ENCODE assay signal across 10 cellular contexts in genomic region chr5:10485142-10485795, GRCh38. TPM values are rescaled to one million over a fixed set of nuclear protein-coding genes. Genes with fewer than 3 reads are reported as not detected.
A peak's percentile ranks its signal among the peaks of the same experiment; 100 is the strongest.
DNase-seq lines count a peak whose midpoint lies in the region; TF ChIP-seq lines count a peak whose summit lies in the region.
"Had no signal": no experiment of that assay in that cellular context is flagged by ENCODE, and none has a peak within 500 bp of the region (broad histone marks: within the 10 kb centered on the region; RNA-seq: fewer than 3 reads in every experiment).

No MANE protein-coding gene starts in this region.

- peak overlapping the region; percentile 75 for H3K27ac ChIP-seq in hepatocyte
- H3K27ac ChIP-seq: 22Rv1 had no signal

- no peaks in the 10 kb centered on the region for H3K27me3 ChIP-seq in hepatocyte

- CTCF ChIA-PET in activated naive CD4-positive, alpha-beta T cell treated with anti-CD3 and anti-CD28 coated beads, Interleukin-2, amount 10 ng/mL, durations not matched to agents 7 days and 5 days (lab: Charles Lee), result no interaction called here

- H3K79me2 ChIP-seq in hepatocyte, result no peaks in the 10 kb centered on the region

- no peaks in the 10 kb centered on the region for H3K36me3 ChIP-seq in hepatocyte (replicated peaks; ENCODE audit: insufficient read depth, low read depth)

- H3K36me3 Mint-ChIP-seq in T-helper 2 cell treated with Interferon-gamma antibody and Interleukin-4, amounts not matched to agents 5 μg/mL and 100 μg/mL, for 36 hours (ENCODE audit: low read depth), result no peaks in the 10 kb centered on the region
- no peaks in the 10 kb centered on the region for H3K36me3 Mint-ChIP-seq in activated T-helper 2 cell treated with anti-CD3 and anti-CD28 coated beads, Interferon-gamma antibody, Interleukin-2, Interleukin-4, amounts not matched to agents 10 μg/mL and 5 μg/mL and 100 μg/mL, durations not matched to agents 14 hours and 24 hours and 36 hours (ENCODE audit: low read depth)
- H3K36me3 Mint-ChIP-seq in type B pancreatic cell, result no peaks in the 10 kb centered on the region
- H3K36me3 Mint-ChIP-seq in activated naive CD4-positive, alpha-beta T cell treated with anti-CD3 and anti-CD28 coated beads, Interleukin-2, amount 10 ng/mL, durations not matched to agents 7 days and 5 days, result no peaks in the 10 kb centered on the region

- H3K9me2 ChIP-seq in hepatocyte (replicated peaks; ENCODE audit: insufficient read depth), result no peaks in the 10 kb centered on the region

- peak overlapping the region; percentile 39 for H3K27ac Mint-ChIP-seq in T-helper 2 cell treated with Interferon-gamma antibody and Interleukin-4, amounts not matched to agents 5 μg/mL and 100 μg/mL, for 36 hours
- no peak overlapping the region for H3K27ac Mint-ChIP-seq in activated T-helper 2 cell treated with anti-CD3 and anti-CD28 coated beads, Interferon-gamma antibody, Interleukin-2, Interleukin-4, amounts not matched to agents 10 μg/mL and 5 μg/mL and 100 μg/mL, durations not matched to agents 14 hours and 24 hours and 36 hours
- peak overlapping the region; percentile 73 for H3K27ac Mint-ChIP-seq in type B pancreatic cell
- no peak overlapping the region for H3K27ac Mint-ChIP-seq in activated naive CD4-positive, alpha-beta T cell treated with anti-CD3 and anti-CD28 coated beads, Interleukin-2, amount 10 ng/mL, durations not matched to agents 7 days and 5 days

- DNase-seq in T-helper 2 cell treated with Interferon-gamma antibody and Interleukin-4, amounts not matched to agents 5 μg/mL and 100 μg/mL, for 36 hours (ENCODE audit: low spot score), result no peak
- DNase-seq in T-helper 2 cell (no peak), hepatocyte (ENCODE audit: low spot score) (peak; percentile 78), type B pancreatic cell (ENCODE audit: extremely low spot score, unreplicated experiment) (no peak), superior temporal gyrus (ENCODE audit: extremely low spot score) (no peak), lower leg skin (ENCODE audit: low spot score in 2 of 2) (no peak)
- peak; percentile 10 for DNase-seq in activated T-helper 2 cell treated with anti-CD3 and anti-CD28 coated beads, Interferon-gamma antibody, Interleukin-2, Interleukin-4, amounts not matched to agents 10 μg/mL and 5 μg/mL and 100 μg/mL, durations not matched to agents 14 hours and 24 hours and 36 hours (ENCODE audit: low spot score)
- no peak for DNase-seq in activated naive CD4-positive, alpha-beta T cell treated with anti-CD3 and anti-CD28 coated beads, Interleukin-2, amount 10 ng/mL, durations not matched to agents 7 days and 5 days

- peak overlapping the region; percentile 19 for H3K4me3 Mint-ChIP-seq in T-helper 2 cell treated with Interferon-gamma antibody and Interleukin-4, amounts not matched to agents 5 μg/mL and 100 μg/mL, for 36 hours
- no peak overlapping the region for H3K4me3 Mint-ChIP-seq in activated T-helper 2 cell treated with anti-CD3 and anti-CD28 coated beads, Interferon-gamma antibody, Interleukin-2, Interleukin-4, amounts not matched to agents 10 μg/mL and 5 μg/mL and 100 μg/mL, durations not matched to agents 14 hours and 24 hours and 36 hours (ENCODE audit: low read depth)
- peak overlapping the region; percentile 50 for H3K4me3 Mint-ChIP-seq in type B pancreatic cell
- no peak overlapping the region for H3K4me3 Mint-ChIP-seq in activated naive CD4-positive, alpha-beta T cell treated with anti-CD3 and anti-CD28 coated beads, Interleukin-2, amount 10 ng/mL, durations not matched to agents 7 days and 5 days

- H4K20me1 ChIP-seq in hepatocyte (ENCODE audit: insufficient read depth, poor library complexity, severe bottlenecking), result no peaks in the 10 kb centered on the region

- peaks cover 10% of the 10 kb centered on the region for H3K4me1 ChIP-seq in hepatocyte (ENCODE audit: insufficient read depth)

- intact Hi-C loops in activated T-helper 2 cell treated with anti-CD3 and anti-CD28 coated beads, Interferon-gamma antibody, Interleukin-2, Interleukin-4, amounts not matched to agents 10 μg/mL and 5 μg/mL and 100 μg/mL, durations not matched to agents 14 hours and 24 hours and 36 hours (cut with micrococcal nuclease), result no loop called here
- intact Hi-C loops in lower leg skin (cut with DNase I; ENCODE audit: low total_unique reads), result no loop called here

- H3K4me1 Mint-ChIP-seq in T-helper 2 cell treated with Interferon-gamma antibody and Interleukin-4, amounts not matched to agents 5 μg/mL and 100 μg/mL, for 36 hours (ENCODE audit: low read depth), result peaks cover 23% of the 10 kb centered on the region
- peaks cover 25% of the 10 kb centered on the region for H3K4me1 Mint-ChIP-seq in activated T-helper 2 cell treated with anti-CD3 and anti-CD28 coated beads, Interferon-gamma antibody, Interleukin-2, Interleukin-4, amounts not matched to agents 10 μg/mL and 5 μg/mL and 100 μg/mL, durations not matched to agents 14 hours and 24 hours and 36 hours (ENCODE audit: low read depth)
- peaks cover 20% of the 10 kb centered on the region for H3K4me1 Mint-ChIP-seq in type B pancreatic cell (ENCODE audit: unreplicated experiment)
- H3K4me1 Mint-ChIP-seq in activated naive CD4-positive, alpha-beta T cell treated with anti-CD3 and anti-CD28 coated beads, Interleukin-2, amount 10 ng/mL, durations not matched to agents 7 days and 5 days, result peaks cover 34% of the 10 kb centered on the region

- TF ChIP-seq POLR2A in lower leg skin (IDR thresholded peaks at IDR 0.05), result no peak

- H3K4me3 ChIP-seq in hepatocyte (no peak overlapping the region), lower leg skin (ENCODE audit: low read depth, poor library complexity, severe bottlenecking) (no peak overlapping the region)
- H3K4me3 ChIP-seq: mucosa of descending colon had no signal

- no peaks in the 10 kb centered on the region for H3K9me3 Mint-ChIP-seq in T-helper 2 cell treated with Interferon-gamma antibody and Interleukin-4, amounts not matched to agents 5 μg/mL and 100 μg/mL, for 36 hours
- no peaks in the 10 kb centered on the region for H3K9me3 Mint-ChIP-seq in activated T-helper 2 cell treated with anti-CD3 and anti-CD28 coated beads, Interferon-gamma antibody, Interleukin-2, Interleukin-4, amounts not matched to agents 10 μg/mL and 5 μg/mL and 100 μg/mL, durations not matched to agents 14 hours and 24 hours and 36 hours
- H3K9me3 Mint-ChIP-seq in type B pancreatic cell, result no peaks in the 10 kb centered on the region
- H3K9me3 Mint-ChIP-seq in activated naive CD4-positive, alpha-beta T cell treated with anti-CD3 and anti-CD28 coated beads, Interleukin-2, amount 10 ng/mL, durations not matched to agents 7 days and 5 days, result no peaks in the 10 kb centered on the region

- H2AFZ ChIP-seq in hepatocyte, result no peak overlapping the region

- H3K9me3 ChIP-seq in hepatocyte (ENCODE audit: low read depth), result no peaks in the 10 kb centered on the region
- H3K9me3 ChIP-seq: mucosa of descending colon had no signal

- 37% methylated on average over 14 of the region's 14 CpGs for WGBS in hepatocyte (ENCODE audit: low lambda C conversion rate, missing lambda C conversion rate)
- WGBS in lower leg skin, 2 donors, result 48 to 57% methylated on average over 14 of the region's 14 CpGs

- TF ChIP-seq CTCF in hepatocyte (IDR thresholded peaks at IDR 0.05; ENCODE audit: poor library complexity) (no peak), type B pancreatic cell (conservative IDR thresholded peaks at IDR 0.05) (no peak), lower leg skin (IDR thresholded peaks at IDR 0.05) (no peak)

- no peaks in the 10 kb centered on the region for H3K27me3 Mint-ChIP-seq in T-helper 2 cell treated with Interferon-gamma antibody and Interleukin-4, amounts not matched to agents 5 μg/mL and 100 μg/mL, for 36 hours (ENCODE audit: low read depth)
- peaks cover 2% of the 10 kb centered on the region for H3K27me3 Mint-ChIP-seq in activated T-helper 2 cell treated with anti-CD3 and anti-CD28 coated beads, Interferon-gamma antibody, Interleukin-2, Interleukin-4, amounts not matched to agents 10 μg/mL and 5 μg/mL and 100 μg/mL, durations not matched to agents 14 hours and 24 hours and 36 hours (ENCODE audit: low read depth)
- H3K27me3 Mint-ChIP-seq in type B pancreatic cell, result peaks cover 12% of the 10 kb centered on the region
- H3K27me3 Mint-ChIP-seq in activated naive CD4-positive, alpha-beta T cell treated with anti-CD3 and anti-CD28 coated beads, Interleukin-2, amount 10 ng/mL, durations not matched to agents 7 days and 5 days, result peaks cover 46% of the 10 kb centered on the region

- peak overlapping the region; percentile 1 for H3K4me2 ChIP-seq in hepatocyte

RNA-seq across cellular contexts. Expression of gene ROPN1L, which starts 43.6 kb away (rescaled TPM):
- total RNA-seq in activated T-helper 2 cell treated with anti-CD3 and anti-CD28 coated beads, Interferon-gamma antibody, Interleukin-2, Interleukin-4, amounts not matched to agents 10 μg/mL and 5 μg/mL and 100 μg/mL, durations not matched to agents 14 hours and 24 hours and 36 hours, result 0.16 and 0.55 TPM in 2 replicates
- total RNA-seq in hepatocyte (0.28 and 0.30 TPM in 2 replicates), type B pancreatic cell (ENCODE audit: low replicate concordance) (0.29 and 2.0 TPM in 2 replicates), lower leg skin (1 to 10 TPM in 2 of 4 donors, under 1 TPM in 1, not detected in 1; 0.71 to 4.0 (median 1.0) TPM)
- not detected in 2 replicates for polyA plus RNA-seq in hepatocyte
- total RNA-seq: mucosa of descending colon had no signal

Comparison
In these comparisons a context has a peak if more than half of its experiments do, and no peak if none do; other contexts are left out.
1. DNase-seq: peak in activated T-helper 2 cell treated with anti-CD3 and anti-CD28 coated beads, Interferon-gamma antibody, Interleukin-2, Interleukin-4, amounts not matched to agents 10 μg/mL and 5 μg/mL and 100 μg/mL, durations not matched to agents 14 hours and 24 hours and 36 hours (single experiment) and hepatocyte (single experiment); none in T-helper 2 cell treated with Interferon-gamma antibody and Interleukin-4, amounts not matched to agents 5 μg/mL and 100 μg/mL, for 36 hours (single experiment), T-helper 2 cell (0 of 5), type B pancreatic cell (single experiment), activated naive CD4-positive, alpha-beta T cell treated with anti-CD3 and anti-CD28 coated beads, Interleukin-2, amount 10 ng/mL, durations not matched to agents 7 days and 5 days (single experiment), superior temporal gyrus (single experiment) and lower leg skin (0 of 2).
2. H3K27ac Mint-ChIP-seq: peak in T-helper 2 cell treated with Interferon-gamma antibody and Interleukin-4, amounts not matched to agents 5 μg/mL and 100 μg/mL, for 36 hours (single experiment) and type B pancreatic cell (single experiment); none in activated T-helper 2 cell treated with anti-CD3 and anti-CD28 coated beads, Interferon-gamma antibody, Interleukin-2, Interleukin-4, amounts not matched to agents 10 μg/mL and 5 μg/mL and 100 μg/mL, durations not matched to agents 14 hours and 24 hours and 36 hours (single experiment) and activated naive CD4-positive, alpha-beta T cell treated with anti-CD3 and anti-CD28 coated beads, Interleukin-2, amount 10 ng/mL, durations not matched to agents 7 days and 5 days (single experiment).
3. H3K4me3 Mint-ChIP-seq: peak in T-helper 2 cell treated with Interferon-gamma antibody and Interleukin-4, amounts not matched to agents 5 μg/mL and 100 μg/mL, for 36 hours (single experiment) and type B pancreatic cell (single experiment); none in activated T-helper 2 cell treated with anti-CD3 and anti-CD28 coated beads, Interferon-gamma antibody, Interleukin-2, Interleukin-4, amounts not matched to agents 10 μg/mL and 5 μg/mL and 100 μg/mL, durations not matched to agents 14 hours and 24 hours and 36 hours (single experiment) and activated naive CD4-positive, alpha-beta T cell treated with anti-CD3 and anti-CD28 coated beads, Interleukin-2, amount 10 ng/mL, durations not matched to agents 7 days and 5 days (single experiment).